ENCODE assay signal across 1 cellular context in genomic region chr5:139396691-139397090, GRCh38.
TF ChIP-seq lines count a peak whose summit lies in the region.

No MANE protein-coding gene starts in this region.

TF ChIP-seq in GM23338, 12 proteins besides CTCF, POLR2A, EP300 and RAD21 (continued from another document):
- no peak for TF ChIP-seq ETS1 (IDR thresholded peaks at IDR 0.05)
